9 cellular contexts compared by ENCODE assay signal in the genomic region with DNA sequence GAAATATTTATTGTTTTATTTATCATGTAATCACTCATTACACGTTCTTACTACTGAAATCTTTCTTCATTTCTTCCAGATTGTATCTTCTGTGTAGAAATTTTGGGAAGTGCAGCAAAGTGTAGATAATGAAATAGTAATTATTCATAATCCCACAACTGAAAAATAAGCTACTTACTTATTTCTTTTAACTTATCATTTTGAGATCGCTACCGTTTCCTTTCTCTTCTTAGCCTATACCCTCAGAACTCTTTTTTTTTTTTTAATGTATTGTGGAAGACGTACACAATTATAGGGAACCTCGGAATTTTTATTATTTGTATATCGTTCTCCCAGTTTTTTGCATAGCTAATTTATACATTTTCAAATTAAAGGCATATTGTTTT. TPM values are rescaled to one million over a fixed set of nuclear protein-coding genes. Genes with fewer than 3 reads are reported as not detected.
DNase-seq lines count a peak whose midpoint lies in the region; ATAC-seq, FAIRE-seq and TF ChIP-seq lines count a peak whose summit lies in the region.
"Had no signal": no experiment of that assay in that cellular context is flagged by ENCODE, and none has a peak within 500 bp of the region (broad histone marks: within the 10 kb centered on the region; RNA-seq: fewer than 3 reads in every experiment).

No MANE protein-coding gene starts in this region.

- dilution Hi-C loops in keratinocyte (cut with MboI; ENCODE audit: extremely low pct_ligation_motif_present, low sequenced_read_pairs), result no loop called here

- TF ChIP-seq CTCF in HCT116 (IDR thresholded peaks at IDR 0.05 in 2 of 3, conservative IDR thresholded peaks at IDR 0.05 in 1 of 3; ENCODE audit: borderline replicate concordance in 1 of 3, insufficient read depth in 1 of 3, low read depth in 2 of 3, low read length in 2 of 3) (no peak), astrocyte of the cerebellum (IDR thresholded peaks at IDR 0.05; ENCODE audit: low read depth, low read length, missing control alignments) (no peak), keratinocyte (optimal IDR thresholded peaks at IDR 0.05 in 1 of 3, IDR thresholded peaks at IDR 0.05 in 1 of 3, conservative IDR thresholded peaks at IDR 0.05 in 1 of 3; ENCODE audit: extremely low read depth in 1 of 3, insufficient read depth in 2 of 3, low read length in 3 of 3) (no peak)

- TF ChIP-seq RAD21 in HCT116 (IDR thresholded peaks at IDR 0.05; ENCODE audit: low read depth), result no peak

- H2AFZ ChIP-seq in HCT116 (ENCODE audit: low read depth, low read length, poor library complexity, severe bottlenecking) (peak overlapping the region; percentile 83), keratinocyte (ENCODE audit: control insufficient read depth, low read length) (peak overlapping the region; percentile 88)

- H3K9me3 ChIP-seq in HCT116 (ENCODE audit: control insufficient read depth in 1 of 2, insufficient read depth in 1 of 2, low read depth in 1 of 2, low read length in 2 of 2) (no peaks in the 10 kb centered on the region), keratinocyte (ENCODE audit: control insufficient read depth, low read depth, low read length) (no peaks in the 10 kb centered on the region), subcutaneous abdominal adipose tissue (ENCODE audit: control insufficient read depth in 5 of 5, low read length in 5 of 5) (no peaks in the 10 kb centered on the region)
- H3K9me3 ChIP-seq: adrenal gland had no signal

- H3K9ac ChIP-seq in HCT116 (ENCODE audit: low read length) (peak overlapping the region; percentile 85), keratinocyte (ENCODE audit: control insufficient read depth, extremely low read depth, insufficient read depth, low read length) (peak overlapping the region; percentile 87), subcutaneous abdominal adipose tissue (ENCODE audit: low read length in 5 of 5) (peak overlapping the region in 4 of 5 donors; percentile 62 to 75 (median 68))

- H3K4me1 ChIP-seq in HCT116 (ENCODE audit: control insufficient read depth in 1 of 2, insufficient read depth in 2 of 2, low read length in 2 of 2) (peaks cover 5 to 12% of the 10 kb centered on the region in 2 experiments; a peak in 2 of 4 replicates), keratinocyte (ENCODE audit: control insufficient read depth, extremely low read depth, insufficient read depth, low read length) (peaks cover 12% of the 10 kb centered on the region), subcutaneous abdominal adipose tissue (ENCODE audit: control insufficient read depth in 5 of 5, insufficient read depth in 5 of 5, low read length in 5 of 5) (peaks cover 2 to 19% (median 15%) of the 10 kb centered on the region in 5 donors)

- H3K4me3 ChIP-seq in HCT116 (replicated peaks in 1 of 2; ENCODE audit: low read depth in 1 of 2, low read length in 2 of 2) (peak overlapping the region; percentile 68 to 76), astrocyte of the cerebellum (ENCODE audit: low read depth, low read length) (peak overlapping the region; percentile 84), keratinocyte (ENCODE audit: control insufficient read depth in 2 of 3, extremely low read depth in 1 of 3, insufficient read depth in 2 of 3, low read depth in 1 of 3, low read length in 3 of 3) (peak overlapping the region in 2 of 3 experiments; percentile 68 to 74), subcutaneous abdominal adipose tissue (ENCODE audit: low read depth in 1 of 5, low read length in 5 of 5) (peak overlapping the region; percentile 66 to 91 (median 82))

- H3K79me2 ChIP-seq in HCT116 (ENCODE audit: insufficient read depth, low read length) (peaks cover 36% of the 10 kb centered on the region), keratinocyte (ENCODE audit: control insufficient read depth, insufficient read depth, low read length) (peaks cover 38% of the 10 kb centered on the region)

- in situ Hi-C loops in astrocyte of the cerebellum (cut with HindIII; ENCODE audit: low sequenced_read_pairs) (no loop called here), G401 (cut with HindIII; ENCODE audit: low sequenced_read_pairs) (no loop called here)

- peaks cover 3% of the 10 kb centered on the region; the same call in 1 of the 2 replicates for H3K9me2 ChIP-seq in HCT116 (ENCODE audit: insufficient read depth)

- POLR2A ChIA-PET in HCT116 (lab: Charles Lee), result interaction anchor here (1.3 to 1.4 kb wide), 2 partner anchors 9 to 120 kb away, joined by 4 to 5 read pairs; a partner anchor contains a TSS

- RAD21 ChIA-PET in HCT116 (lab: Charles Lee; ENCODE audit: low non-redundant PET in 1 of 2, low total read pairs in 2 of 2, uncharacterized antibody in 2 of 2, unreplicated experiment in 2 of 2), result no interaction called here

- CTCF ChIA-PET in HCT116 (lab: Charles Lee), result interaction anchor here (1.1 to 1.7 kb wide), 2 partner anchors 34 to 91 kb away, joined by 4 read pairs; no protein-coding TSS in a partner anchor

- FAIRE-seq in keratinocyte (lab: Jason Lieb, UNC), result no peak

- DNase-seq in HCT116 (ENCODE audit: low read depth, low spot score) (no peak), astrocyte of the cerebellum (ENCODE audit: low read depth) (no peak), keratinocyte (ENCODE audit: low read depth, low spot score) (no peak), COR-L47 (lab: John Stamatoyannopoulos, UW) (no peak), G401 (ENCODE audit: low spot score) (no peak), posterior cingulate gyrus (no peak)
- no peak for DNase-seq in activated CD4-positive, CD25-positive, alpha-beta regulatory T cell (lab: John Stamatoyannopoulos, UW)

- TF ChIP-seq POLR2A in HCT116 (IDR thresholded peaks at IDR 0.05; ENCODE audit: borderline replicate concordance, extremely low read depth, insufficient read depth, insufficient read length), result no peak

- 0 out of 2 replicates have a peak, but pooled peaks cover 3% of the 10 kb centered on the region for H3K27me3 ChIP-seq in HCT116 (ENCODE audit: insufficient read depth, low read length)
- H3K27me3 ChIP-seq in keratinocyte (ENCODE audit: control insufficient read depth, extremely low read depth, insufficient read depth, low read length), result no peaks in the 10 kb centered on the region
- peaks cover 0 to 3% (median 0%) of the 10 kb centered on the region in 5 donors for H3K27me3 ChIP-seq in subcutaneous abdominal adipose tissue (ENCODE audit: control insufficient read depth in 5 of 5, insufficient read depth in 4 of 5, low read length in 5 of 5)
- H3K27me3 ChIP-seq: adrenal gland had no signal

- H3K27ac ChIP-seq in HCT116 (ENCODE audit: low read depth, low read length), result no peak overlapping the region
- peak overlapping the region; percentile 60 for H3K27ac ChIP-seq in keratinocyte (ENCODE audit: control insufficient read depth, insufficient read depth, low read length)
- H3K27ac ChIP-seq in subcutaneous abdominal adipose tissue (ENCODE audit: low read depth, low read length), result peak overlapping the region; percentile 55

- intact Hi-C loops in HCT116 (cut with micrococcal nuclease) (no loop called here), posterior cingulate gyrus (cut with DNase I) (no loop called here)

- no peaks in the 10 kb centered on the region for H4K20me1 ChIP-seq in HCT116 (ENCODE audit: insufficient read depth)
- no peaks in the 10 kb centered on the region for H4K20me1 ChIP-seq in keratinocyte (ENCODE audit: control insufficient read depth, extremely low read depth, insufficient read depth, low read length)

- peak overlapping the region; percentile 89 for H3K4me2 ChIP-seq in HCT116 (ENCODE audit: low read length)
- peak overlapping the region; percentile 72 for H3K4me2 ChIP-seq in keratinocyte (ENCODE audit: control insufficient read depth, extremely low read depth, insufficient read depth, low read depth, low read length)

- BruUV-seq in HCT116 (replicated peaks; lab: Mats Ljungman, UMichigan), result TSS peak; percentile 93

- H3K36me3 ChIP-seq in HCT116 (ENCODE audit: control insufficient read depth in 1 of 2, insufficient read depth in 2 of 2, low read length in 2 of 2), result no peaks in the 10 kb centered on the region
- peaks cover 0 to 3% of the 10 kb centered on the region in 2 experiments for H3K36me3 ChIP-seq in keratinocyte (ENCODE audit: control insufficient read depth in 2 of 2, extremely low read depth in 1 of 2, insufficient read depth in 2 of 2, low read length in 2 of 2)
- H3K36me3 ChIP-seq in subcutaneous abdominal adipose tissue (ENCODE audit: control insufficient read depth in 5 of 5, insufficient read depth in 5 of 5, low read length in 5 of 5), result peaks cover 0 to 4% (median 2%) of the 10 kb centered on the region in 5 donors
- H3K36me3 ChIP-seq: adrenal gland had no signal

- ATAC-seq in HCT116, result no peak

- no peaks in the 10 kb centered on the region for H3K9me1 ChIP-seq in keratinocyte (ENCODE audit: control insufficient read depth, extremely low read depth, insufficient read depth, low read length)

TF ChIP-seq in HCT116, 20 proteins besides CTCF, POLR2A, EP300 and RAD21:
- TF ChIP-seq ELF1 (IDR thresholded peaks at IDR 0.05; ENCODE audit: borderline replicate concordance, low read depth) (no peak), SRF (IDR thresholded peaks at IDR 0.05; ENCODE audit: low read depth) (no peak), POLR2AphosphoS5 (IDR thresholded peaks at IDR 0.05; ENCODE audit: low read depth, low read length) (no peak), FOSL1 (IDR thresholded peaks at IDR 0.05; ENCODE audit: low read depth) (no peak)

RNA-seq across cellular contexts. Expression of a gene that starts 0.5 kb away (rescaled TPM):
- 67.7 TPM for total RNA-seq in HCT116 (2021; ENCODE audit: unreplicated experiment)
- 42.2 and 52.4 TPM in 2 replicates for polyA plus RNA-seq in HCT116 (2012)
- 58.4 to 101 TPM (median 97.9 TPM) in 3 replicates for polyA plus RNA-seq in keratinocyte
- polyA plus RNA-seq in keratinocyte (2011; ENCODE audit: low read depth), result 87.2 TPM
- 50.4 and 70.4 TPM in 2 replicates for polyA plus RNA-seq in keratinocyte (2011; cell fraction: cytosol; rRNA removed)
- 51.9 and 64.6 TPM in 2 replicates for polyA plus RNA-seq in keratinocyte (2011; cell fraction: nucleus; rRNA removed)
- 49.1 and 94.2 TPM in 2 replicates for polyA plus RNA-seq in keratinocyte (2012; ENCODE audit: low replicate concordance)
- 18.6 to 119 TPM (median 52.5 TPM) in 3 replicates for polyA minus RNA-seq in keratinocyte
- polyA minus RNA-seq in keratinocyte (2011; cell fraction: cytosol; rRNA and poly(A)+ RNA removed), result 48.9 TPM
- polyA minus RNA-seq in keratinocyte (2011; cell fraction: nucleus; rRNA and poly(A)+ RNA removed), result 27.8 and 46.2 TPM in 2 replicates
- total RNA-seq in G401 (2014; rRNA removed; shearing (Covaris generic)), result 126 and 145 TPM in 2 replicates

RNA-seq across cellular contexts. Expression of a gene that starts 12.1 kb away (rescaled TPM):
- total RNA-seq in HCT116 (2021; ENCODE audit: unreplicated experiment), result not detected
- 0.03 and 0.10 TPM in 2 replicates for polyA plus RNA-seq in HCT116 (2012)
- polyA plus RNA-seq in keratinocyte, result 4.4 to 21.0 TPM (median 4.7 TPM) in 3 replicates
- not detected for polyA plus RNA-seq in keratinocyte (2011; ENCODE audit: low read depth)
- 4.7 and 8.9 TPM in 2 replicates for polyA plus RNA-seq in keratinocyte (2011; cell fraction: cytosol; rRNA removed)
- 8.3 and 13.4 TPM in 2 replicates for polyA plus RNA-seq in keratinocyte (2011; cell fraction: nucleus; rRNA removed)
- 0.17 and 2.0 TPM in 2 replicates for polyA plus RNA-seq in keratinocyte (2012; ENCODE audit: low replicate concordance)
- polyA minus RNA-seq in keratinocyte, result 1.9 to 22.2 TPM (median 5.0 TPM) in 3 replicates
- 4.0 TPM for polyA minus RNA-seq in keratinocyte (2011; cell fraction: cytosol; rRNA and poly(A)+ RNA removed)
- 4.4 and 9.1 TPM in 2 replicates for polyA minus RNA-seq in keratinocyte (2011; cell fraction: nucleus; rRNA and poly(A)+ RNA removed)
- total RNA-seq in G401 (2014; rRNA removed; shearing (Covaris generic)), result not detected in 2 replicates
